ENCODE assay signal across 29 cellular contexts in the genomic region with DNA sequence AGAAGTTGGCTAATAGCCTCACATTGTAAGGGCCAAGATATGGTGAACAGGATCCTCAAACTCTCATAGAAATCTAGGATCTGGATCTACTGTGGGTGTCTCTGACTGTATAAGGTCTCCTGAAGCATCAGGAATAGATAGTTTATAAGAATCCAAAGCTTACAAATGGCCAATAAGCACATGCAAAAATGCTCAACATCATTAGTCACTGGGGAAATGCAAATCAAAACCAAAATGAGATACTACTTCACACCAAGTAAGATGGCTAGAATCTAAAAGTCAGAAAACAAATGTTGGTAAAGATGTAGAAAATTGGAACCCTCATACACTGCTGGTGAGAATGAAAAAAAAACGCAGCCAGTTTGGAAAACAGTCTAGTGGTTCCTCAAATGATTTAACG. TPM values are rescaled to one million over a fixed set of nuclear protein-coding genes. Genes with fewer than 3 reads are reported as not detected.
"Had no signal": no experiment of that assay in that cellular context is flagged by ENCODE, and none has a peak within 500 bp of the region (broad histone marks: within the 10 kb centered on the region; RNA-seq: fewer than 3 reads in every experiment).

No MANE protein-coding gene starts in this region.

- H3K36me3 Mint-ChIP-seq: natural killer cell; neural progenitor cell; stimulated activated effector memory CD8-positive, alpha-beta T cell treated with anti-CD3 and anti-CD28 coated beads, Interleukin-12 subunit alpha, Interleukin-12 subunit beta, amount 100 ng/mL, for 72 hours; type B pancreatic cell had no signal

- H3K36me3 ChIP-seq: neural progenitor cell, ovary, right lobe of liver, sigmoid colon, suprapubic skin, tibial artery, transverse colon, upper lobe of right lung, uterus had no signal

- H3K4me3 ChIP-seq: neural progenitor cell, ovary, psoas muscle, right lobe of liver, sigmoid colon, suprapubic skin, testis, tibial artery, transverse colon, upper lobe of right lung, uterus had no signal

- ATAC-seq: natural killer cell; psoas muscle; right cardiac atrium; right lobe of liver; stimulated activated naive CD8-positive, alpha-beta T cell treated with anti-CD3 and anti-CD28 coated beads, Interleukin-15, Interleukin-2, amounts not matched to agents 100 U/mL and 50 U/mL, for 24 hours; upper lobe of right lung had no signal

- H3K27ac ChIP-seq: neural progenitor cell, ovary, parathyroid adenoma, psoas muscle, right lobe of liver, sigmoid colon, suprapubic skin, testis, tibial artery, transverse colon, upper lobe of right lung, uterus had no signal

- H3K4me1 ChIP-seq: psoas muscle, right lobe of liver, sigmoid colon, suprapubic skin, testis, tibial artery, transverse colon, upper lobe of right lung, uterus had no signal

- H3K27ac Mint-ChIP-seq: natural killer cell; nephron; neural progenitor cell; progenitor cell of endocrine pancreas; stimulated activated effector memory CD8-positive, alpha-beta T cell treated with anti-CD3 and anti-CD28 coated beads, Interleukin-12 subunit alpha, Interleukin-12 subunit beta, amount 100 ng/mL, for 72 hours; type B pancreatic cell had no signal

- H2AFZ ChIP-seq: neural progenitor cell, parathyroid adenoma had no signal

- H3K9me3 Mint-ChIP-seq: natural killer cell; nephron; neural progenitor cell; stimulated activated effector memory CD8-positive, alpha-beta T cell treated with anti-CD3 and anti-CD28 coated beads, Interleukin-12 subunit alpha, Interleukin-12 subunit beta, amount 100 ng/mL, for 72 hours; stimulated activated naive CD8-positive, alpha-beta T cell treated with anti-CD3 and anti-CD28 coated beads, Interleukin-15, amount 100 ng/mL, for 72 hours; type B pancreatic cell had no signal

- H3K9me3 ChIP-seq: ovary, psoas muscle, right lobe of liver, sigmoid colon, suprapubic skin, testis, tibial artery, transverse colon, upper lobe of right lung, uterus had no signal

- DNase-seq: natural killer cell; occipital lobe; ovary; posterior cingulate gyrus; psoas muscle; right cardiac atrium; right lobe of liver; sigmoid colon; small intestine; stimulated activated CD4-positive, alpha-beta T cell treated with anti-CD3 and anti-CD28 coated beads, Interleukin-15, amount 100 ng/mL, for 24 hours; stimulated activated CD4-positive, alpha-beta T cell treated with anti-CD3 and anti-CD28 coated beads, Interleukin-2, amount 100 ng/mL, for 24 hours; stimulated activated CD4-positive, alpha-beta T cell treated with anti-CD3 and anti-CD28 coated beads, Interleukin-2, amount 100 ng/mL, for 48 hours; stimulated activated CD4-positive, alpha-beta T cell treated with anti-CD3 and anti-CD28 coated beads, Interleukin-4, amount 100 ng/mL, for 24 hours; stimulated activated naive CD4-positive, alpha-beta T cell; stimulated activated naive CD8-positive, alpha-beta T cell treated with anti-CD3 and anti-CD28 coated beads, Interleukin-15, amount 100 ng/mL, for 72 hours; stimulated activated naive CD8-positive, alpha-beta T cell treated with anti-CD3 and anti-CD28 coated beads, Interleukin-15, Interleukin-2, amounts not matched to agents 100 U/mL and 50 U/mL, for 24 hours; substantia nigra; testis; tibial artery; transverse colon; upper lobe of right lung; uterus had no signal

- H3K4me3 Mint-ChIP-seq: natural killer cell; nephron; neural progenitor cell; stimulated activated effector memory CD8-positive, alpha-beta T cell treated with anti-CD3 and anti-CD28 coated beads, Interleukin-12 subunit alpha, Interleukin-12 subunit beta, amount 100 ng/mL, for 72 hours; stimulated activated naive CD8-positive, alpha-beta T cell treated with anti-CD3 and anti-CD28 coated beads, Interleukin-15, amount 100 ng/mL, for 72 hours; type B pancreatic cell had no signal

- H3K4me1 Mint-ChIP-seq: nephron; stimulated activated effector memory CD8-positive, alpha-beta T cell treated with anti-CD3 and anti-CD28 coated beads, Interleukin-12 subunit alpha, Interleukin-12 subunit beta, amount 100 ng/mL, for 72 hours; stimulated activated naive CD8-positive, alpha-beta T cell treated with anti-CD3 and anti-CD28 coated beads, Interleukin-15, amount 100 ng/mL, for 72 hours had no signal

- H3K27me3 ChIP-seq: ovary, right lobe of liver, testis, uterus had no signal

- H3K4me2 ChIP-seq: neural progenitor cell had no signal

- H3K9ac ChIP-seq: neural progenitor cell, parathyroid adenoma had no signal

RNA-seq across cellular contexts. Expression of gene RNF182, which starts 14.3 kb away (rescaled TPM):
- total RNA-seq: natural killer cell, right lobe of liver, transverse colon had no signal
